18 cellular contexts compared by ENCODE assay signal in the genomic region with DNA sequence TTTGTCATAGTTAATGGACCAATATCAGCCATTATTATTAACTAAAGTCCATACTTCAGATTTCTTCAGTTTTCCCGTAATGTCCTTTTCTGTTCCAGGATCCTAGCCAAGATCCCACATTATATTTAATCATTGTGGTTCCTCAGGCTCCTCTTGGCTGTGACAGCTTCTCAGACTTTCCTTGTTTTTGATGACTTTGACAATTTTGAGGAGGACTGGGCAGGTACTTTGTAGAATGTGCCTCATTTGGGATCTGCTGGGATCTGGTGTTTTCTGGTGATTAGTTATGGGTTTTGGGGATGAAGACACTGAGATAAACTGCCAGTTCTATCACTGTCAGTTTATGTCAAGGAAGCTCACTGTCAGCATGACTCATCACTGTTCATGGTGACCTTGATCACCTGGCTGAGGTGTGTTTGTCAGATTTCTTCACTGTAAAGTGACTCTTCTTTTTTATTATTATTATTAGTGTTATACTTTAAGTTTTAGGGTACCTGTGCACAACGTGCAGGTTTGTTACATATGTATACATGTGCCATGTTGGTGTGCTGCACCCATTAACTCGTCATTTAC.
A peak's percentile ranks its signal among the peaks of the same experiment; 100 is the strongest.
DNase-seq lines count a peak whose midpoint lies in the region; ATAC-seq, FAIRE-seq and TF ChIP-seq lines count a peak whose summit lies in the region.
"Had no signal": no experiment of that assay in that cellular context is flagged by ENCODE, and none has a peak within 500 bp of the region (broad histone marks: within the 10 kb centered on the region; RNA-seq: fewer than 3 reads in every experiment).

No MANE protein-coding gene starts in this region.

- peak; percentile 15 for FAIRE-seq in K562 (lab: Jason Lieb, UNC)
- FAIRE-seq: G401.6, GM12891, GM19239, H1 had no signal

- no peaks in the 10 kb centered on the region for H3K36me3 Mint-ChIP-seq in activated T-cell treated with anti-CD3 and anti-CD28 coated beads, Interleukin-2, amount 50 U/mL, for 24 hours (ENCODE audit: low read depth)
- peaks cover 4% of the 10 kb centered on the region for H3K36me3 Mint-ChIP-seq in activated T-cell treated with anti-CD3 and anti-CD28 coated beads, Interleukin-2, amount 50 U/mL, for 4 hours (ENCODE audit: insufficient read depth)
- H3K36me3 Mint-ChIP-seq in activated naive CD8-positive, alpha-beta T cell treated with anti-CD3 and anti-CD28 coated beads, Interleukin-2, amount 10 ng/mL, durations not matched to agents 7 days and 5 days = no peaks in the 10 kb centered on the region
- H3K36me3 Mint-ChIP-seq in activated naive CD8-positive, alpha-beta T cell treated with anti-CD3 and anti-CD28 coated beads, Interleukin-2, amount 50 U/mL, for 24 hours (ENCODE audit: low read depth) = no peaks in the 10 kb centered on the region
- H3K36me3 Mint-ChIP-seq: CD8-positive, alpha-beta T cell had no signal

- in situ Hi-C loops in K562 (cut with MboI) = no loop called here

- H3K9me3 Mint-ChIP-seq in activated T-cell treated with anti-CD3 and anti-CD28 coated beads, Interleukin-2, amount 50 U/mL, for 24 hours = peaks cover 5% of the 10 kb centered on the region
- H3K9me3 Mint-ChIP-seq in activated T-cell treated with anti-CD3 and anti-CD28 coated beads, Interleukin-2, amount 50 U/mL, for 4 hours = peaks cover 18% of the 10 kb centered on the region
- H3K9me3 Mint-ChIP-seq in activated naive CD8-positive, alpha-beta T cell treated with anti-CD3 and anti-CD28 coated beads, Interleukin-2, amount 10 ng/mL, durations not matched to agents 7 days and 5 days = no peaks in the 10 kb centered on the region
- H3K9me3 Mint-ChIP-seq in activated naive CD8-positive, alpha-beta T cell treated with anti-CD3 and anti-CD28 coated beads, Interleukin-2, amount 50 U/mL, for 24 hours = peaks cover 12% of the 10 kb centered on the region

- H2AFZ ChIP-seq in K562 (ENCODE audit: low read depth, low read length) = no peak overlapping the region

- intact Hi-C loops in K562 (cut with micrococcal nuclease) = no loop called here

- no peak for DNase-seq in activated T-cell treated with anti-CD3 and anti-CD28 coated beads, Interleukin-2, amount 50 U/mL, for 24 hours
- DNase-seq in activated T-cell treated with anti-CD3 and anti-CD28 coated beads, Interleukin-2, amount 50 U/mL, for 4 hours = no peak
- no peak for DNase-seq in activated naive CD8-positive, alpha-beta T cell treated with anti-CD3 and anti-CD28 coated beads, Interleukin-2, amount 10 ng/mL, durations not matched to agents 7 days and 5 days
- DNase-seq in activated naive CD8-positive, alpha-beta T cell treated with anti-CD3 and anti-CD28 coated beads, Interleukin-2, amount 50 U/mL, for 24 hours = no peak
- DNase-seq in DMS53 (lab: John Stamatoyannopoulos, UW) (peak; percentile 55), K562 (ENCODE audit: extremely low read depth in 1 of 4, low spot score in 3 of 4) (no peak), pons (ENCODE audit: low spot score) (no peak)
- DNase-seq: 8988T; Calu3; CD8-positive, alpha-beta T cell; H9 had no signal

- no peak overlapping the region for H3K4me3 Mint-ChIP-seq in activated T-cell treated with anti-CD3 and anti-CD28 coated beads, Interleukin-2, amount 50 U/mL, for 24 hours
- no peak overlapping the region for H3K4me3 Mint-ChIP-seq in activated T-cell treated with anti-CD3 and anti-CD28 coated beads, Interleukin-2, amount 50 U/mL, for 4 hours
- H3K4me3 Mint-ChIP-seq in activated naive CD8-positive, alpha-beta T cell treated with anti-CD3 and anti-CD28 coated beads, Interleukin-2, amount 10 ng/mL, durations not matched to agents 7 days and 5 days = no peak overlapping the region
- H3K4me3 Mint-ChIP-seq in activated naive CD8-positive, alpha-beta T cell treated with anti-CD3 and anti-CD28 coated beads, Interleukin-2, amount 50 U/mL, for 24 hours = no peak overlapping the region
- H3K4me3 Mint-ChIP-seq: B cell; CD8-positive, alpha-beta T cell; H9 had no signal

- POLR2A ChIA-PET in activated naive CD8-positive, alpha-beta T cell treated with anti-CD3 and anti-CD28 coated beads, Interleukin-2, amount 10 ng/mL, durations not matched to agents 7 days and 5 days (lab: Charles Lee) = no interaction called here
- POLR2A ChIA-PET in K562 (lab: Yijun Ruan, JAX) = no interaction called here

- CTCF ChIA-PET in K562 (lab: Yijun Ruan, JAX; ENCODE audit: low intra/inter-chr PET ratio) = no interaction called here

- peaks cover 0 to 14% of the 10 kb centered on the region in 2 experiments; a peak in 1 of 5 replicates for H3K27me3 ChIP-seq in K562 (ENCODE audit: control insufficient read depth in 2 of 2, insufficient read depth in 2 of 2, low read length in 2 of 2)
- H3K27me3 ChIP-seq: BLaER1 treated with 17β-estradiol and CSF1 and Interleukin-3, amounts not matched to agents 10 nM and 100 nM had no signal

- H3K4me3 ChIP-seq in K562 = no peak overlapping the region
- H3K4me3 ChIP-seq: BLaER1 treated with 17β-estradiol and CSF1 and Interleukin-3, amounts not matched to agents 10 nM and 100 nM had no signal

- no peak for TF ChIP-seq RAD21 in K562 (CRISPR knock-in tag; conservative IDR thresholded peaks at IDR 0.05 in 1 of 2, IDR thresholded peaks at IDR 0.05 in 1 of 2)

- TF ChIP-seq POLR2A in K562 (conservative IDR thresholded peaks at IDR 0.05) = no peak

- no peak for TF ChIP-seq CTCF in K562 (IDR thresholded peaks at IDR 0.05 in 2 of 3, conservative IDR thresholded peaks at IDR 0.05 in 1 of 3; ENCODE audit: insufficient read depth in 2 of 3, low read depth in 1 of 3, low read length in 3 of 3)

- H3K36me3 ChIP-seq in K562 (ENCODE audit: control insufficient read depth, insufficient read depth, low read length) = no peaks in the 10 kb centered on the region

- H3K79me2 ChIP-seq in K562 (ENCODE audit: control insufficient read depth, insufficient read depth, low read length) = no peaks in the 10 kb centered on the region

- no peak overlapping the region for H3K9ac ChIP-seq in K562 (ENCODE audit: insufficient read depth in 1 of 2, low read depth in 2 of 2, low read length in 2 of 2)
- H3K9ac ChIP-seq: BLaER1 treated with 17β-estradiol and CSF1 and Interleukin-3, amounts not matched to agents 10 nM and 100 nM had no signal

- no peaks in the 10 kb centered on the region for H3K9me1 ChIP-seq in K562 (ENCODE audit: control insufficient read depth, insufficient read depth, low read length)

- no peaks in the 10 kb centered on the region for H3K4me1 ChIP-seq in K562 (replicated peaks in 1 of 2; ENCODE audit: control insufficient read depth in 2 of 2, insufficient read depth in 2 of 2, low read length in 2 of 2)

- no peak for ATAC-seq in activated T-cell treated with anti-CD3 and anti-CD28 coated beads, Interleukin-2, amount 50 U/mL, for 4 hours
- no peak for ATAC-seq in activated naive CD8-positive, alpha-beta T cell treated with anti-CD3 and anti-CD28 coated beads, Interleukin-2, amount 10 ng/mL, durations not matched to agents 7 days and 5 days (ENCODE audit: low read depth)
- no peak for ATAC-seq in activated naive CD8-positive, alpha-beta T cell treated with anti-CD3 and anti-CD28 coated beads, Interleukin-2, amount 50 U/mL, for 24 hours
- no peak for ATAC-seq in K562
- ATAC-seq in HG02870 (IDR thresholded peaks at IDR 0.05; ENCODE audit: unreplicated experiment) = no peak
- ATAC-seq: CD8-positive, alpha-beta T cell had no signal

- peak overlapping the region; percentile 60 for H3K27ac Mint-ChIP-seq in activated T-cell treated with anti-CD3 and anti-CD28 coated beads, Interleukin-2, amount 50 U/mL, for 24 hours
- H3K27ac Mint-ChIP-seq in activated naive CD8-positive, alpha-beta T cell treated with anti-CD3 and anti-CD28 coated beads, Interleukin-2, amount 10 ng/mL, durations not matched to agents 7 days and 5 days = peak overlapping the region; percentile 43
- no peak overlapping the region for H3K27ac Mint-ChIP-seq in activated naive CD8-positive, alpha-beta T cell treated with anti-CD3 and anti-CD28 coated beads, Interleukin-2, amount 50 U/mL, for 24 hours
- H3K27ac Mint-ChIP-seq: B cell; CD8-positive, alpha-beta T cell; H9 had no signal

- no peak overlapping the region for H3K27ac ChIP-seq in K562 (ENCODE audit: extremely low read depth, low read depth, low read length)

- no peaks in the 10 kb centered on the region for H3K9me3 ChIP-seq in K562 (replicated peaks; ENCODE audit: control insufficient read depth, insufficient read depth, low read depth, low read length)

- H3K4me1 Mint-ChIP-seq in activated T-cell treated with anti-CD3 and anti-CD28 coated beads, Interleukin-2, amount 50 U/mL, for 24 hours (ENCODE audit: low read depth) = peaks cover 11% of the 10 kb centered on the region
- H3K4me1 Mint-ChIP-seq in activated T-cell treated with anti-CD3 and anti-CD28 coated beads, Interleukin-2, amount 50 U/mL, for 4 hours (ENCODE audit: low read depth) = peaks cover 9% of the 10 kb centered on the region
- H3K4me1 Mint-ChIP-seq in activated naive CD8-positive, alpha-beta T cell treated with anti-CD3 and anti-CD28 coated beads, Interleukin-2, amount 10 ng/mL, durations not matched to agents 7 days and 5 days = no peaks in the 10 kb centered on the region
- peaks cover 5% of the 10 kb centered on the region for H3K4me1 Mint-ChIP-seq in activated naive CD8-positive, alpha-beta T cell treated with anti-CD3 and anti-CD28 coated beads, Interleukin-2, amount 50 U/mL, for 24 hours
- H3K4me1 Mint-ChIP-seq: B cell had no signal

- no peaks in the 10 kb centered on the region for H3K27me3 Mint-ChIP-seq in activated T-cell treated with anti-CD3 and anti-CD28 coated beads, Interleukin-2, amount 50 U/mL, for 24 hours
- H3K27me3 Mint-ChIP-seq in activated T-cell treated with anti-CD3 and anti-CD28 coated beads, Interleukin-2, amount 50 U/mL, for 4 hours (ENCODE audit: low read depth) = no peaks in the 10 kb centered on the region
- peaks cover 3% of the 10 kb centered on the region for H3K27me3 Mint-ChIP-seq in activated naive CD8-positive, alpha-beta T cell treated with anti-CD3 and anti-CD28 coated beads, Interleukin-2, amount 10 ng/mL, durations not matched to agents 7 days and 5 days
- H3K27me3 Mint-ChIP-seq in activated naive CD8-positive, alpha-beta T cell treated with anti-CD3 and anti-CD28 coated beads, Interleukin-2, amount 50 U/mL, for 24 hours = no peaks in the 10 kb centered on the region

- no peak overlapping the region for H3K4me2 ChIP-seq in K562 (ENCODE audit: insufficient read depth, low read length)

- no peak for TF ChIP-seq EP300 in K562 (IDR thresholded peaks at IDR 0.05; ENCODE audit: low read length)

- no peaks in the 10 kb centered on the region for H4K20me1 ChIP-seq in K562 (replicated peaks; ENCODE audit: control insufficient read depth, insufficient read depth, low read length)

- 0% methylated on average over 3 of the region's 3 CpGs for WGBS in K562 (ENCODE audit: insufficient coverage, low coverage, missing lambda C conversion rate)

- BruUV-seq in K562 (replicated peaks; lab: Mats Ljungman, UMichigan) = no TSS peak
